Comparison of ENCODE assay signal across 8 cellular contexts in the genomic region with DNA sequence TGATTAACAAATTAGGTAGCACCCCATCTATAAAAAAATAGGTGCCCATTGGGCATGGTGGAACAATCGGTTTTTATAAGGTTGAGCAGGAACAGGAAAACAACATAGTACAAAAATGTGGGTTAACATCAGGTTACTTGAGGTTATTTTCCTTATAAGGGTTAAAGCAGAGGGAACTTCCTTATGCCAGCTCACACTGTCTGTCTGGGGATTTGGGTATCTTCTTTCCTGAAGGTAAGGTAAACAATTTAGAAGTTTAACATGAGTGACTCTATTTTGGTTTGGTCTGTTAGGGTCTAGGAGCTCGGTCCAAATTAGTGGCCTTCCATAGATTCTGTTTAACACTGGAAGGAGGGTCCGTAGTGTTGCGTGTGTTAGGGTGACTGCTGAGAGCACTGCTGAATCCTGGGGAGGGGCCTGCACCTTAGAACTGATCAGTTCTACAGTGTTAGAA. TPM values are rescaled to one million over a fixed set of nuclear protein-coding genes. Genes with fewer than 3 reads are reported as not detected.
A peak's percentile ranks its signal among the peaks of the same experiment; 100 is the strongest.
DNase-seq lines count a peak whose midpoint lies in the region; TF ChIP-seq lines count a peak whose summit lies in the region.

No MANE protein-coding gene starts in this region.

- H3K9me3 Mint-ChIP-seq in T-helper 2 cell treated with Interferon-gamma antibody and Interleukin-4, amounts not matched to agents 5 μg/mL and 100 μg/mL, for 36 hours, result no peaks in the 10 kb centered on the region

- POLR2A ChIA-PET in GM10248 (lab: Yijun Ruan, JAX), result interaction anchor here (1.1 to 2.8 kb wide), 4 partner anchors 11 to 119 kb away, joined by 3 to 10 read pairs (median 4); no protein-coding TSS in a partner anchor

- peaks cover 100% of the 10 kb centered on the region for H3K79me2 ChIP-seq in GM23248 (ENCODE audit: insufficient read depth)

- TF ChIP-seq POLR2A in thyroid gland (IDR thresholded peaks at IDR 0.05), result no peak

- H3F3A ChIP-seq in GM23248 (ENCODE audit: insufficient read depth), result peaks cover 85% of the 10 kb centered on the region

- H3K9me3 ChIP-seq in BLaER1, result peaks cover 6% of the 10 kb centered on the region; the same call in 1 of the 2 replicates
- H3K9me3 ChIP-seq in GM23248 (ENCODE audit: low read depth), result no peaks in the 10 kb centered on the region
- H3K9me3 ChIP-seq in thyroid gland, result no peaks in the 10 kb centered on the region

- no peak for DNase-seq in GM23248
- DNase-seq in T-helper 2 cell treated with Interferon-gamma antibody and Interleukin-4, amounts not matched to agents 5 μg/mL and 100 μg/mL, for 36 hours (ENCODE audit: low spot score), result no peak
- DNase-seq in kidney glomerular epithelial cell (lab: John Stamatoyannopoulos, UW), result peak; percentile 21
- DNase-seq in thyroid gland, result no peak
- DNase-seq in GM10248 (ENCODE audit: extremely low spot score), result no peak
- no peak for DNase-seq in MV-4-11 (lab: John Stamatoyannopoulos, UW)
- no peak for DNase-seq in iPS-NIHi11 (ENCODE audit: low spot score)

- in situ Hi-C loops in GM23248 (cut with MboI), result no loop called here

- H3K4me2 ChIP-seq in BLaER1 (peak overlapping the region; percentile 72), GM23248 (ENCODE audit: unreplicated experiment) (peak overlapping the region; percentile 20)

- CTCF ChIA-PET in GM10248 (lab: Yijun Ruan, JAX), result interaction anchor here (0.9 to 9.2 kb wide), 9 partner anchors 10 to 118 kb away, joined by 3 to 106 read pairs (median 5); a partner anchor contains a TSS

- peak overlapping the region; percentile 30; the same call in 1 of the 2 replicates for H3K4me3 ChIP-seq in BLaER1
- H3K4me3 ChIP-seq in GM23248, result no peak overlapping the region
- H3K4me3 ChIP-seq in thyroid gland (replicated peaks in 1 of 3), result no peak overlapping the region

- H3K27ac Mint-ChIP-seq in T-helper 2 cell treated with Interferon-gamma antibody and Interleukin-4, amounts not matched to agents 5 μg/mL and 100 μg/mL, for 36 hours, result peak overlapping the region; percentile 97

- H2AFZ ChIP-seq in GM23248, result no peak overlapping the region

- TF ChIP-seq CTCF in thyroid gland (IDR thresholded peaks at IDR 0.05) (no peak), GM10248 (IDR thresholded peaks at IDR 0.05; ENCODE audit: control extremely low read depth, extremely low read depth, low read depth, missing control alignments) (no peak)

- no peaks in the 10 kb centered on the region for H3K9me2 ChIP-seq in GM23248 (ENCODE audit: insufficient read depth)

- H3K27me3 Mint-ChIP-seq in T-helper 2 cell treated with Interferon-gamma antibody and Interleukin-4, amounts not matched to agents 5 μg/mL and 100 μg/mL, for 36 hours (ENCODE audit: low read depth), result no peaks in the 10 kb centered on the region

- peaks cover 57% of the 10 kb centered on the region for H3K36me3 Mint-ChIP-seq in T-helper 2 cell treated with Interferon-gamma antibody and Interleukin-4, amounts not matched to agents 5 μg/mL and 100 μg/mL, for 36 hours (ENCODE audit: low read depth)

- peaks cover 67% of the 10 kb centered on the region for H3K4me1 Mint-ChIP-seq in T-helper 2 cell treated with Interferon-gamma antibody and Interleukin-4, amounts not matched to agents 5 μg/mL and 100 μg/mL, for 36 hours (ENCODE audit: low read depth)

- peaks cover 55% of the 10 kb centered on the region for H3K36me3 ChIP-seq in BLaER1
- peaks cover 12% of the 10 kb centered on the region; the same call in 1 of the 2 replicates for H3K36me3 ChIP-seq in GM23248 (ENCODE audit: low read depth)
- no peaks in the 10 kb centered on the region for H3K36me3 ChIP-seq in thyroid gland

- H4K20me1 ChIP-seq in BLaER1 (no peaks in the 10 kb centered on the region), GM23248 (ENCODE audit: insufficient read depth) (no peaks in the 10 kb centered on the region)

- H3K4me1 ChIP-seq in BLaER1 (peaks cover 77% of the 10 kb centered on the region), GM23248 (ENCODE audit: insufficient read depth) (peaks cover 65% of the 10 kb centered on the region), thyroid gland (peaks cover 92 to 95% of the 10 kb centered on the region in 2 donors)

- WGBS in GM23248 (ENCODE audit: low coverage in 1 of 2, low lambda C conversion rate in 2 of 2, missing lambda C conversion rate in 2 of 2), 2 experiments, result 99% methylated on average over 4 of the region's 4 CpGs
- 70 to 73% methylated on average over 4 of the region's 4 CpGs for WGBS in thyroid gland, 2 donors

- intact Hi-C loops in thyroid gland (cut with DNase I), result no loop called here

- H3K9ac ChIP-seq in BLaER1, result peak overlapping the region; percentile 42
- peak overlapping the region; percentile 16; the same call in 1 of the 2 replicates for H3K9ac ChIP-seq in GM23248

- no peaks in the 10 kb centered on the region for H3K27me3 ChIP-seq in BLaER1
- H3K27me3 ChIP-seq in GM23248 (replicated peaks; ENCODE audit: insufficient read depth), result no peaks in the 10 kb centered on the region
- H3K27me3 ChIP-seq in thyroid gland, result no peaks in the 10 kb centered on the region

- H3K27ac ChIP-seq in BLaER1 (peak overlapping the region; percentile 67), GM23248 (peak overlapping the region; percentile 79), thyroid gland (peak overlapping the region; percentile 84 to 100 (median 98))

- peak overlapping the region; percentile 90 for H3K4me3 Mint-ChIP-seq in T-helper 2 cell treated with Interferon-gamma antibody and Interleukin-4, amounts not matched to agents 5 μg/mL and 100 μg/mL, for 36 hours

RNA-seq across cellular contexts. Expression of a gene that starts 14.7 kb away (rescaled TPM):
- total RNA-seq in GM23248 (2014; rRNA removed; shearing (Covaris generic)), result 39.0 and 54.4 TPM in 2 replicates
- polyA plus RNA-seq in GM23248 (2016; fragmentation: Nextera tagmentation; extraction: Ambion mirVana), result 36.5 and 37.0 TPM in 2 replicates
- total RNA-seq in thyroid gland, result 100 to 1,000 TPM; 149 to 299 (median 213) TPM
